ENCODE assay signal across 9 cellular contexts in the genomic region with DNA sequence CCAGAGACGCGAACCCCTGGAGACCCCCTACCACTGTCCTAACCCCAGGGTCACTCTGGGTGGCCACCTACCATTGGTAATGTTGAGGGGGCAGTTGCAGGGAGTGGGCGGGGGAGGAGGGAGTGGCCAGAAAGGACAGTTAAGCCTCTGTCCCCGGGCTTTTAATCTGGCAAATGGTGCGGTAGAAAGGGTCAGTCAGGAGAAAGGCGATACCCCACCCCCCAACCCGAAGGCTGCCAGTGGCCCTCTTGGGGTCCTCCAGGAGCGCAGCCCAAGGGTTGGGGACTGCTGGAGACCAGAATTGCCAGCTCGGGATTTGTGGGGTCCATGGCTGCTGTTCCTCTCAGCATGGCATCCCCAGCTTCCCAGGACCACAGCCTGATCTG. TPM values are rescaled to one million over a fixed set of nuclear protein-coding genes. Genes with fewer than 3 reads are reported as not detected.
DNase-seq lines count a peak whose midpoint lies in the region; ATAC-seq, FAIRE-seq and TF ChIP-seq lines count a peak whose summit lies in the region.
"Had no signal": no experiment of that assay in that cellular context is flagged by ENCODE, and none has a peak within 500 bp of the region (broad histone marks: within the 10 kb centered on the region; RNA-seq: fewer than 3 reads in every experiment).

No MANE protein-coding gene starts in this region.

- H3K4me2 ChIP-seq in BLaER1: peak overlapping the region; percentile 71; the same call in 1 of the 2 replicates
- peak overlapping the region; percentile 99 for H3K4me2 ChIP-seq in hepatocyte

- 75% methylated on average over 4 of the region's 9 CpGs for WGBS in hepatocyte (ENCODE audit: low lambda C conversion rate, missing lambda C conversion rate)
- WGBS in pancreas, 2 donors: 52 to 53% methylated on average over 9 of the region's 9 CpGs

- intact Hi-C loops in pancreas (cut with DNase I): no loop called here

- TF ChIP-seq CTCF in WTC11 (IDR thresholded peaks at IDR 0.05) (no peak), hepatocyte (IDR thresholded peaks at IDR 0.05; ENCODE audit: poor library complexity) (no peak), pancreas (IDR thresholded peaks at IDR 0.05) (no peak)

- H3K4me3 Mint-ChIP-seq in WTC11: peak overlapping the region; percentile 78

- H3K79me2 ChIP-seq in hepatocyte: no peaks in the 10 kb centered on the region

- peaks cover 47% of the 10 kb centered on the region for H3K27me3 ChIP-seq in BLaER1
- peaks cover 7% of the 10 kb centered on the region for H3K27me3 ChIP-seq in hepatocyte
- no peaks in the 10 kb centered on the region for H3K27me3 ChIP-seq in pancreas

- H3K4me1 ChIP-seq in BLaER1 (peaks cover 10% of the 10 kb centered on the region), hepatocyte (ENCODE audit: insufficient read depth) (peaks cover 12% of the 10 kb centered on the region), pancreas (peaks cover 0 to 15% (median 0%) of the 10 kb centered on the region in 3 donors)

- H3K4me1 Mint-ChIP-seq in WTC11: peaks cover 8% of the 10 kb centered on the region

- H3K4me3 ChIP-seq in BLaER1 (peak overlapping the region; percentile 51; the same call in 1 of the 2 replicates), hepatocyte (peak overlapping the region; percentile 35), pancreas (peak overlapping the region; percentile 29 to 51 (median 42))

- H3K36me3 Mint-ChIP-seq in WTC11: no peaks in the 10 kb centered on the region

- no peak; the same call in 1 of the 2 replicates for ATAC-seq in WTC11
- no peak for ATAC-seq in pancreas
- no peak for ATAC-seq in GM19397 (IDR thresholded peaks at IDR 0.05; ENCODE audit: unreplicated experiment)
- no peak for ATAC-seq in GM18858 (IDR thresholded peaks at IDR 0.05; ENCODE audit: unreplicated experiment)

- peaks cover 9% of the 10 kb centered on the region; the same call in 1 of the 2 replicates for H3K9me3 ChIP-seq in BLaER1
- no peaks in the 10 kb centered on the region for H3K9me3 ChIP-seq in hepatocyte (ENCODE audit: low read depth)
- no peaks in the 10 kb centered on the region for H3K9me3 ChIP-seq in pancreas

- no peaks in the 10 kb centered on the region for H3K9me3 Mint-ChIP-seq in WTC11
- H3K9me3 Mint-ChIP-seq: stimulated activated naive CD8-positive, alpha-beta T cell treated with anti-CD3 and anti-CD28 coated beads, Interleukin-15, Interleukin-2, amounts not matched to agents 100 ng/mL and 50 ng/mL, for 24 hours had no signal

- CTCF ChIA-PET in WTC11 (lab: Charles Lee): interaction anchor here (0.5 to 2.9 kb wide), 6 partner anchors 11 to 493 kb away, joined by 3 to 27 read pairs (median 4); no protein-coding TSS in a partner anchor

- peak overlapping the region; percentile 88 for H2AFZ ChIP-seq in hepatocyte

- no peak overlapping the region for H3K27ac Mint-ChIP-seq in WTC11
- H3K27ac Mint-ChIP-seq: stimulated activated naive CD8-positive, alpha-beta T cell treated with anti-CD3 and anti-CD28 coated beads, Interleukin-15, Interleukin-2, amounts not matched to agents 100 ng/mL and 50 ng/mL, for 24 hours had no signal

- no peak overlapping the region for H3K27ac ChIP-seq in BLaER1
- H3K27ac ChIP-seq in hepatocyte: peak overlapping the region; percentile 68
- no peak overlapping the region for H3K27ac ChIP-seq in pancreas

- peaks cover 61% of the 10 kb centered on the region for H3K27me3 Mint-ChIP-seq in WTC11 (ENCODE audit: low read depth)

- H3K9me2 ChIP-seq in hepatocyte (replicated peaks; ENCODE audit: insufficient read depth): no peaks in the 10 kb centered on the region

- POLR2A ChIA-PET in WTC11 (lab: Charles Lee): interaction anchor here (1.4 kb wide), 1 partner anchor 18 kb away, joined by 5 read pairs; no protein-coding TSS in a partner anchor

- H3K9ac ChIP-seq in BLaER1: no peak overlapping the region

- no peak for FAIRE-seq in pancreas (lab: Jason Lieb, UNC)

- DNase-seq in WTC11 (ENCODE audit: low spot score): no peak
- no peak for DNase-seq in hepatocyte (ENCODE audit: low spot score)
- peak in 1 of 6 donors; percentile 40 for DNase-seq in pancreas
- DNase-seq in OCI-M1 (lab: John Stamatoyannopoulos, UW): no peak
- no peak for DNase-seq in activated CD8-positive, alpha-beta memory T cell treated with anti-CD3 and anti-CD28 coated beads for 24 hours

- H4K20me1 ChIP-seq in BLaER1 (no peaks in the 10 kb centered on the region), hepatocyte (ENCODE audit: insufficient read depth, poor library complexity, severe bottlenecking) (no peaks in the 10 kb centered on the region)

- H3K36me3 ChIP-seq in BLaER1 (no peaks in the 10 kb centered on the region), hepatocyte (replicated peaks; ENCODE audit: insufficient read depth, low read depth) (no peaks in the 10 kb centered on the region), pancreas (no peaks in the 10 kb centered on the region)

TF ChIP-seq in WTC11, 78 proteins besides CTCF, POLR2A, EP300 and RAD21 (continues in another document):
- TF ChIP-seq, protein P1, sequence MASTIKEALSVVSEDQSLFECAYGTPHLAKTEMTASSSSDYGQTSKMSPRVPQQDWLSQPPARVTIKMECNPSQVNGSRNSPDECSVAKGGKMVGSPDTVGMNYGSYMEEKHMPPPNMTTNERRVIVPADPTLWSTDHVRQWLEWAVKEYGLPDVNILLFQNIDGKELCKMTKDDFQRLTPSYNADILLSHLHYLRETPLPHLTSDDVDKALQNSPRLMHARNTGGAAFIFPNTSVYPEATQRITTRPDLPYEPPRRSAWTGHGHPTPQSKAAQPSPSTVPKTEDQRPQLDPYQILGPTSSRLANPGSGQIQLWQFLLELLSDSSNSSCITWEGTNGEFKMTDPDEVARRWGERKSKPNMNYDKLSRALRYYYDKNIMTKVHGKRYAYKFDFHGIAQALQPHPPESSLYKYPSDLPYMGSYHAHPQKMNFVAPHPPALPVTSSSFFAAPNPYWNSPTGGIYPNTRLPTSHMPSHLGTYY (CRISPR knock-in tag; IDR thresholded peaks at IDR 0.05): no peak
- TF ChIP-seq PRRX2 (CRISPR knock-in tag; IDR thresholded peaks at IDR 0.05): no peak
- TF ChIP-seq, protein P2, sequence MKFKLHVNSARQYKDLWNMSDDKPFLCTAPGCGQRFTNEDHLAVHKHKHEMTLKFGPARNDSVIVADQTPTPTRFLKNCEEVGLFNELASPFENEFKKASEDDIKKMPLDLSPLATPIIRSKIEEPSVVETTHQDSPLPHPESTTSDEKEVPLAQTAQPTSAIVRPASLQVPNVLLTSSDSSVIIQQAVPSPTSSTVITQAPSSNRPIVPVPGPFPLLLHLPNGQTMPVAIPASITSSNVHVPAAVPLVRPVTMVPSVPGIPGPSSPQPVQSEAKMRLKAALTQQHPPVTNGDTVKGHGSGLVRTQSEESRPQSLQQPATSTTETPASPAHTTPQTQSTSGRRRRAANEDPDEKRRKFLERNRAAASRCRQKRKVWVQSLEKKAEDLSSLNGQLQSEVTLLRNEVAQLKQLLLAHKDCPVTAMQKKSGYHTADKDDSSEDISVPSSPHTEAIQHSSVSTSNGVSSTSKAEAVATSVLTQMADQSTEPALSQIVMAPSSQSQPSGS (CRISPR knock-in tag; IDR thresholded peaks at IDR 0.05; ENCODE audit: borderline replicate concordance, low read depth): no peak
- no peak for TF ChIP-seq ZBTB21 (CRISPR knock-in tag; IDR thresholded peaks at IDR 0.05; ENCODE audit: borderline replicate concordance)
- TF ChIP-seq RELA (CRISPR knock-in tag; IDR thresholded peaks at IDR 0.05; ENCODE audit: borderline replicate concordance): no peak
- TF ChIP-seq, protein P3, sequence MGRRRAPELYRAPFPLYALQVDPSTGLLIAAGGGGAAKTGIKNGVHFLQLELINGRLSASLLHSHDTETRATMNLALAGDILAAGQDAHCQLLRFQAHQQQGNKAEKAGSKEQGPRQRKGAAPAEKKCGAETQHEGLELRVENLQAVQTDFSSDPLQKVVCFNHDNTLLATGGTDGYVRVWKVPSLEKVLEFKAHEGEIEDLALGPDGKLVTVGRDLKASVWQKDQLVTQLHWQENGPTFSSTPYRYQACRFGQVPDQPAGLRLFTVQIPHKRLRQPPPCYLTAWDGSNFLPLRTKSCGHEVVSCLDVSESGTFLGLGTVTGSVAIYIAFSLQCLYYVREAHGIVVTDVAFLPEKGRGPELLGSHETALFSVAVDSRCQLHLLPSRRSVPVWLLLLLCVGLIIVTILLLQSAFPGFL (CRISPR knock-in tag; IDR thresholded peaks at IDR 0.05; ENCODE audit: borderline replicate concordance): no peak
- TF ChIP-seq, protein P4, sequence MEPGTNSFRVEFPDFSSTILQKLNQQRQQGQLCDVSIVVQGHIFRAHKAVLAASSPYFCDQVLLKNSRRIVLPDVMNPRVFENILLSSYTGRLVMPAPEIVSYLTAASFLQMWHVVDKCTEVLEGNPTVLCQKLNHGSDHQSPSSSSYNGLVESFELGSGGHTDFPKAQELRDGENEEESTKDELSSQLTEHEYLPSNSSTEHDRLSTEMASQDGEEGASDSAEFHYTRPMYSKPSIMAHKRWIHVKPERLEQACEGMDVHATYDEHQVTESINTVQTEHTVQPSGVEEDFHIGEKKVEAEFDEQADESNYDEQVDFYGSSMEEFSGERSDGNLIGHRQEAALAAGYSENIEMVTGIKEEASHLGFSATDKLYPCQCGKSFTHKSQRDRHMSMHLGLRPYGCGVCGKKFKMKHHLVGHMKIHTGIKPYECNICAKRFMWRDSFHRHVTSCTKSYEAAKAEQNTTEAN (CRISPR knock-in tag; IDR thresholded peaks at IDR 0.05): no peak
- TF ChIP-seq OVOL2 (CRISPR knock-in tag; IDR thresholded peaks at IDR 0.05; ENCODE audit: borderline replicate concordance): no peak

RNA-seq across cellular contexts. Expression of a gene that starts 0.7 kb away (rescaled TPM):
- total RNA-seq in WTC11 (2021) (0.94 to 1.2 TPM (median 1.2 TPM) in 3 replicates), hepatocyte (6.3 and 6.7 TPM in 2 replicates), pancreas (1 to 10 TPM in 1 of 6 donors, under 1 TPM in 5; 0.24 to 2.0 (median 0.63) TPM)
- polyA plus RNA-seq in hepatocyte (1.8 and 2.5 TPM in 2 replicates), pancreas (under 1 TPM; 0.38 to 0.56 TPM)

RNA-seq across cellular contexts. Expression of a gene that starts 53.3 kb away (rescaled TPM):
- 0.11 to 0.16 TPM in 2 of 3 replicates, not detected in the other for total RNA-seq in WTC11 (2021)
- 2.6 and 2.9 TPM in 2 replicates for total RNA-seq in hepatocyte
- 8.9 and 9.7 TPM in 2 replicates for polyA plus RNA-seq in hepatocyte
- 1 to 10 TPM in 2 of 6 donors, under 1 TPM in 3, not detected in 1; 0.24 to 4.1 (median 0.98) TPM for total RNA-seq in pancreas
- polyA plus RNA-seq in pancreas: under 1 TPM; 0.49 to 0.99 TPM
